17 cellular contexts compared by ENCODE assay signal in the genomic region with DNA sequence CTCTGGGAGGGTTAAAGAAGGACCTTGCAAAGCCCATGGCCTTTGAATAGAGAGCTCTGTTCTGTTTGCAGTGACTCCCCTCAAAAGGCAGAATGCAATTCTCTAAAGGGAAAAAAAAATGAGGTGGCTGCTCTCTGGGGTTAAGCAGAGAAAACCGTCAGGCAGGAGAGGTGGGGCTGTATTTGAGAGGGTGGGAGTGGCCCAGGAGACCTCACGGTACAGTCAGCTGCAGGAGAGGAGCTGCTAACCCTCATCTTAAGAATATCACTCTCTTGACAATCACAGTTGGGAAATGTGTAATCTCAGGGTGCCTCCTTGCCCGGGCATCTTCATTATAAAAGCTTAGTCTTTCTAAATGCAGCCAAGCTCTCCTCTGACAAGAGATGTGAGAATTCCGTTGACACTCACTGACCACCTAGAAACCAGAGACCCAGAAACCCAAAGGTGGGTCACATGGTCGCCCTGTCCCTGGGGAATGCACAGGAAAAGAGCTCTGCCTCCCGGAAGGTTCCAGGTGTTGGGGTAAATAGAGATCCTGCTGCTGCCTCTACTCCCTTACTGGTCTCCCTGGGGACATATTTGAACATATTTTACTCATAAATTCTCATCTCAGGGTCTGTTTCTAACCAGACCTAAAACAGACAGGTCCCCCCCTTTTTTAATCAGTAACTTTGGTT.
"Had no signal": no experiment of that assay in that cellular context is flagged by ENCODE, and none has a peak within 500 bp of the region (broad histone marks: within the 10 kb centered on the region; RNA-seq: fewer than 3 reads in every experiment).

No MANE protein-coding gene starts in this region.

- ATAC-seq: activated CD8-positive, alpha-beta T cell treated with anti-CD3 and anti-CD28 coated beads for 36 hours; activated T-helper 17 cell treated with anti-CD3 and anti-CD28 coated beads, Interleukin-2, amount 50 U/mL, for 72 hours; left lobe of liver had no signal

- H3K27ac Mint-ChIP-seq: activated CD8-positive, alpha-beta T cell treated with anti-CD3 and anti-CD28 coated beads for 36 hours; activated T-helper 17 cell treated with anti-CD3 and anti-CD28 coated beads, Interleukin-2, amount 50 U/mL, for 72 hours; T-helper 2 cell treated with Interferon-gamma antibody and Interleukin-4, amounts not matched to agents 5 μg/mL and 100 μg/mL, for 36 hours had no signal

- H3K9me3 ChIP-seq: prostate gland, right atrium auricular region, stomach, upper lobe of left lung had no signal

- H3K4me3 ChIP-seq: prostate gland, right atrium auricular region, stomach, upper lobe of left lung had no signal

- H3K4me1 ChIP-seq: prostate gland had no signal

- H3K27ac ChIP-seq: brain microvascular endothelial cell, prostate gland, right atrium auricular region, stomach had no signal

- H3K9me3 Mint-ChIP-seq: activated CD8-positive, alpha-beta T cell treated with anti-CD3 and anti-CD28 coated beads for 36 hours; neural crest cell; T-helper 2 cell treated with Interferon-gamma antibody and Interleukin-4, amounts not matched to agents 5 μg/mL and 100 μg/mL, for 36 hours had no signal

- H3K4me1 Mint-ChIP-seq: activated T-helper 17 cell treated with anti-CD3 and anti-CD28 coated beads, Interleukin-2, amount 50 U/mL, for 72 hours had no signal

- H3K27me3 ChIP-seq: right atrium auricular region, stomach, upper lobe of left lung had no signal

- H3K36me3 ChIP-seq: brain microvascular endothelial cell, prostate gland, right atrium auricular region, stomach, upper lobe of left lung had no signal

- DNase-seq: activated CD4-positive, alpha-beta T cell treated with anti-CD3 and anti-CD28 coated beads for 48 hours; activated CD4-positive, CD25-positive, alpha-beta regulatory T cell; activated CD8-positive, alpha-beta T cell treated with anti-CD3 and anti-CD28 coated beads for 36 hours; activated naive CD4-positive, alpha-beta T cell treated with Interleukin-2 at 50 U/mL for 16 hours; activated T-cell treated with anti-CD3 and anti-CD28 coated beads, Interleukin-2, amount 50 U/mL, for 1 hour; brain microvascular endothelial cell; cortex of kidney; hypothalamus; stimulated activated CD4-positive, alpha-beta T cell treated with anti-CD3 and anti-CD28 coated beads, Interleukin-2, amount 100 ng/mL, for 48 hours; stomach had no signal

- H3K4me3 Mint-ChIP-seq: activated CD8-positive, alpha-beta T cell treated with anti-CD3 and anti-CD28 coated beads for 36 hours; activated T-helper 17 cell treated with anti-CD3 and anti-CD28 coated beads, Interleukin-2, amount 50 U/mL, for 72 hours; neural crest cell; T-helper 2 cell treated with Interferon-gamma antibody and Interleukin-4, amounts not matched to agents 5 μg/mL and 100 μg/mL, for 36 hours had no signal
